21 cellular contexts compared by ENCODE assay signal in the genomic region with DNA sequence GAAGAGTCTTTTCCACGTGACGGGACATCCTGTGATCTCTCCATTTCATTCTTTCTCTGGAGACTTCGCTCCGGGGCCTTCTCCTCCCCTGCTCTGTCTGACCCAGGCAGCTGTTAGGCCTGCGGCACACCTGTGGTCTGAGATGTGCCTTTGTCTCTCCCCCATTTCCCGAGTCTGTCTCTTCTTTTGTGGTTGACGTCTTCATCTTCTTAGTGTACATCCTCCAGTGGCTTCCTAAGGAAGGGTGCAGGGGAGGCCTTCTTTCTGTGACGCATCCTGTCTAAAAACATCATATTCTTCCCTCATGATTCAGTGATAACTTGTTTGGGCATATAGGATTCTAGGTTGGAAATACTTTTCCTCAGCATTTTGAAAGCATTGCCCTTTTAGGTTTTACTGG. TPM values are rescaled to one million over a fixed set of nuclear protein-coding genes. Genes with fewer than 3 reads are reported as not detected.
DNase-seq lines count a peak whose midpoint lies in the region; ATAC-seq and TF ChIP-seq lines count a peak whose summit lies in the region.
"Had no signal": no experiment of that assay in that cellular context is flagged by ENCODE, and none has a peak within 500 bp of the region (broad histone marks: within the 10 kb centered on the region; RNA-seq: fewer than 3 reads in every experiment).

No MANE protein-coding gene starts in this region.

- TF ChIP-seq CTCF in foreskin fibroblast (IDR thresholded peaks at IDR 0.05; ENCODE audit: low read depth, low read length) = no peak

- no peak overlapping the region for H3K4me3 ChIP-seq in foreskin fibroblast (ENCODE audit: low read depth in 1 of 2, low read length in 2 of 2)
- H3K4me3 ChIP-seq: Peyer's patch, right lobe of liver had no signal

- no peak for DNase-seq in activated naive CD4-positive, alpha-beta T cell (lab: John Stamatoyannopoulos, UW)
- peak; percentile 41 for DNase-seq in activated CD4-positive, alpha-beta T cell treated with anti-CD3 and anti-CD28 coated beads, Interleukin-2, amount 10 ng/mL, durations not matched to agents 7 days and 5 days
- no peak for DNase-seq in central memory CD8-positive, alpha-beta T cell (ENCODE audit: low spot score in 2 of 2)
- no peak for DNase-seq in stimulated activated naive CD8-positive, alpha-beta T cell treated with anti-CD3 and anti-CD28 coated beads, Interleukin-15, amount 100 ng/mL, for 72 hours
- DNase-seq in LoVo (ENCODE audit: low spot score) (no peak), foreskin fibroblast (no peak), DMS79 (lab: John Stamatoyannopoulos, UW) (no peak)
- DNase-seq: amniotic stem cell; Calu3; HFFc6; hippocampal formation; kidney glomerular epithelial cell; midbrain; NCI-H1436; NCI-H2171 treated with DMSO at 0.1 percent for 48 hours; occipital lobe; right lobe of liver; SK-N-SH; stimulated activated CD4-positive, alpha-beta T cell treated with anti-CD3 and anti-CD28 coated beads, Interleukin-1b, Interleukin-23, amount 100 ng/mL, for 48 hours had no signal

- peak overlapping the region; percentile 83 for H3K27ac Mint-ChIP-seq in activated naive CD4-positive, alpha-beta T cell treated with anti-CD3 and anti-CD28 coated beads, Interleukin-2, amount 50 U/mL, for 24 hours
- H3K27ac Mint-ChIP-seq in activated CD4-positive, alpha-beta T cell treated with anti-CD3 and anti-CD28 coated beads, Interleukin-2, amount 10 ng/mL, durations not matched to agents 7 days and 5 days = peak overlapping the region; percentile 71
- H3K27ac Mint-ChIP-seq in central memory CD8-positive, alpha-beta T cell (ENCODE audit: low read depth) = peak overlapping the region; percentile 78
- peak overlapping the region; percentile 13 to 57 for H3K27ac Mint-ChIP-seq in stimulated activated naive CD8-positive, alpha-beta T cell treated with anti-CD3 and anti-CD28 coated beads, Interleukin-15, amount 100 ng/mL, for 72 hours
- H3K27ac Mint-ChIP-seq: HFFc6 had no signal

- peak overlapping the region; percentile 57 for H3K4me3 Mint-ChIP-seq in activated naive CD4-positive, alpha-beta T cell treated with anti-CD3 and anti-CD28 coated beads, Interleukin-2, amount 50 U/mL, for 24 hours
- H3K4me3 Mint-ChIP-seq in activated CD4-positive, alpha-beta T cell treated with anti-CD3 and anti-CD28 coated beads, Interleukin-2, amount 10 ng/mL, durations not matched to agents 7 days and 5 days = no peak overlapping the region
- peak overlapping the region; percentile 1 for H3K4me3 Mint-ChIP-seq in central memory CD8-positive, alpha-beta T cell
- H3K4me3 Mint-ChIP-seq in stimulated activated naive CD8-positive, alpha-beta T cell treated with anti-CD3 and anti-CD28 coated beads, Interleukin-15, amount 100 ng/mL, for 72 hours = peak overlapping the region; percentile 65 to 68
- H3K4me3 Mint-ChIP-seq: HFFc6 had no signal

- POLR2A ChIA-PET in activated CD4-positive, alpha-beta T cell treated with anti-CD3 and anti-CD28 coated beads, Interleukin-2, amount 10 ng/mL, durations not matched to agents 7 days and 5 days (lab: Charles Lee) = no interaction called here

- no peak for ATAC-seq in central memory CD8-positive, alpha-beta T cell (replicated peaks; ENCODE audit: extremely low read depth, poor library complexity, severe bottlenecking)
- peak; percentile 79 for ATAC-seq in stimulated activated naive CD8-positive, alpha-beta T cell treated with anti-CD3 and anti-CD28 coated beads, Interleukin-15, amount 100 ng/mL, for 72 hours
- ATAC-seq: right lobe of liver had no signal

- peaks cover 12% of the 10 kb centered on the region for H3K36me3 Mint-ChIP-seq in activated naive CD4-positive, alpha-beta T cell treated with anti-CD3 and anti-CD28 coated beads, Interleukin-2, amount 50 U/mL, for 24 hours
- H3K36me3 Mint-ChIP-seq in activated CD4-positive, alpha-beta T cell treated with anti-CD3 and anti-CD28 coated beads, Interleukin-2, amount 10 ng/mL, durations not matched to agents 7 days and 5 days (ENCODE audit: low read depth) = peaks cover 39% of the 10 kb centered on the region
- H3K36me3 Mint-ChIP-seq in central memory CD8-positive, alpha-beta T cell (ENCODE audit: insufficient read depth) = peaks cover 14% of the 10 kb centered on the region

- H3K9me3 Mint-ChIP-seq in activated naive CD4-positive, alpha-beta T cell treated with anti-CD3 and anti-CD28 coated beads, Interleukin-2, amount 50 U/mL, for 24 hours = no peaks in the 10 kb centered on the region
- no peaks in the 10 kb centered on the region for H3K9me3 Mint-ChIP-seq in activated CD4-positive, alpha-beta T cell treated with anti-CD3 and anti-CD28 coated beads, Interleukin-2, amount 10 ng/mL, durations not matched to agents 7 days and 5 days
- H3K9me3 Mint-ChIP-seq in central memory CD8-positive, alpha-beta T cell = no peaks in the 10 kb centered on the region
- H3K9me3 Mint-ChIP-seq in stimulated activated naive CD8-positive, alpha-beta T cell treated with anti-CD3 and anti-CD28 coated beads, Interleukin-15, amount 100 ng/mL, for 72 hours = no peaks in the 10 kb centered on the region
- H3K9me3 Mint-ChIP-seq: HFFc6 had no signal

- H3K27me3 Mint-ChIP-seq in activated naive CD4-positive, alpha-beta T cell treated with anti-CD3 and anti-CD28 coated beads, Interleukin-2, amount 50 U/mL, for 24 hours = no peaks in the 10 kb centered on the region
- no peaks in the 10 kb centered on the region for H3K27me3 Mint-ChIP-seq in activated CD4-positive, alpha-beta T cell treated with anti-CD3 and anti-CD28 coated beads, Interleukin-2, amount 10 ng/mL, durations not matched to agents 7 days and 5 days
- no peaks in the 10 kb centered on the region for H3K27me3 Mint-ChIP-seq in central memory CD8-positive, alpha-beta T cell
- H3K27me3 Mint-ChIP-seq in stimulated activated naive CD8-positive, alpha-beta T cell treated with anti-CD3 and anti-CD28 coated beads, Interleukin-15, amount 100 ng/mL, for 72 hours = no peaks in the 10 kb centered on the region

- H3K4me1 Mint-ChIP-seq in activated naive CD4-positive, alpha-beta T cell treated with anti-CD3 and anti-CD28 coated beads, Interleukin-2, amount 50 U/mL, for 24 hours = peaks cover 47% of the 10 kb centered on the region
- peaks cover 42% of the 10 kb centered on the region for H3K4me1 Mint-ChIP-seq in activated CD4-positive, alpha-beta T cell treated with anti-CD3 and anti-CD28 coated beads, Interleukin-2, amount 10 ng/mL, durations not matched to agents 7 days and 5 days
- peaks cover 19% of the 10 kb centered on the region for H3K4me1 Mint-ChIP-seq in central memory CD8-positive, alpha-beta T cell
- peaks cover 51% of the 10 kb centered on the region for H3K4me1 Mint-ChIP-seq in stimulated activated naive CD8-positive, alpha-beta T cell treated with anti-CD3 and anti-CD28 coated beads, Interleukin-15, amount 100 ng/mL, for 72 hours

- CTCF ChIA-PET in activated CD4-positive, alpha-beta T cell treated with anti-CD3 and anti-CD28 coated beads, Interleukin-2, amount 10 ng/mL, durations not matched to agents 7 days and 5 days (lab: Charles Lee) = interaction anchor here (1.3 kb wide), 1 partner anchor 15 kb away, joined by 3 read pairs; no protein-coding TSS in a partner anchor

RNA-seq across cellular contexts. Expression of gene ATP6V0E2, which starts 17.2 kb away (rescaled TPM):
- total RNA-seq in activated CD4-positive, alpha-beta T cell treated with anti-CD3 and anti-CD28 coated beads, Interleukin-2, amount 10 ng/mL, durations not matched to agents 7 days and 5 days = 10 to 100 TPM; 69.0 to 76.1 TPM

RNA-seq across cellular contexts. Expression of gene ZNF862, which starts 18.4 kb away (rescaled TPM):
- total RNA-seq in activated CD4-positive, alpha-beta T cell treated with anti-CD3 and anti-CD28 coated beads, Interleukin-2, amount 10 ng/mL, durations not matched to agents 7 days and 5 days = 10 to 100 TPM; 31.3 to 35.8 TPM
